In genomic region chr6:30154709-30155521, GRCh38 we compare ENCODE assay signal across 1 cellular context.
TF ChIP-seq lines count a peak whose summit lies in the region.

No MANE protein-coding gene starts in this region.

TF ChIP-seq in HCT116, 20 proteins besides CTCF, POLR2A, EP300 and RAD21 (continued from another document):
- TF ChIP-seq, protein P1, sequence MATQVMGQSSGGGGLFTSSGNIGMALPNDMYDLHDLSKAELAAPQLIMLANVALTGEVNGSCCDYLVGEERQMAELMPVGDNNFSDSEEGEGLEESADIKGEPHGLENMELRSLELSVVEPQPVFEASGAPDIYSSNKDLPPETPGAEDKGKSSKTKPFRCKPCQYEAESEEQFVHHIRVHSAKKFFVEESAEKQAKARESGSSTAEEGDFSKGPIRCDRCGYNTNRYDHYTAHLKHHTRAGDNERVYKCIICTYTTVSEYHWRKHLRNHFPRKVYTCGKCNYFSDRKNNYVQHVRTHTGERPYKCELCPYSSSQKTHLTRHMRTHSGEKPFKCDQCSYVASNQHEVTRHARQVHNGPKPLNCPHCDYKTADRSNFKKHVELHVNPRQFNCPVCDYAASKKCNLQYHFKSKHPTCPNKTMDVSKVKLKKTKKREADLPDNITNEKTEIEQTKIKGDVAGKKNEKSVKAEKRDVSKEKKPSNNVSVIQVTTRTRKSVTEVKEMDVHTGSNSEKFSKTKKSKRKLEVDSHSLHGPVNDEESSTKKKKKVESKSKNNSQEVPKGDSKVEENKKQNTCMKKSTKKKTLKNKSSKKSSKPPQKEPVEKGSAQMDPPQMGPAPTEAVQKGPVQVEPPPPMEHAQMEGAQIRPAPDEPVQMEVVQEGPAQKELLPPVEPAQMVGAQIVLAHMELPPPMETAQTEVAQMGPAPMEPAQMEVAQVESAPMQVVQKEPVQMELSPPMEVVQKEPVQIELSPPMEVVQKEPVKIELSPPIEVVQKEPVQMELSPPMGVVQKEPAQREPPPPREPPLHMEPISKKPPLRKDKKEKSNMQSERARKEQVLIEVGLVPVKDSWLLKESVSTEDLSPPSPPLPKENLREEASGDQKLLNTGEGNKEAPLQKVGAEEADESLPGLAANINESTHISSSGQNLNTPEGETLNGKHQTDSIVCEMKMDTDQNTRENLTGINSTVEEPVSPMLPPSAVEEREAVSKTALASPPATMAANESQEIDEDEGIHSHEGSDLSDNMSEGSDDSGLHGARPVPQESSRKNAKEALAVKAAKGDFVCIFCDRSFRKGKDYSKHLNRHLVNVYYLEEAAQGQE (IDR thresholded peaks at IDR 0.05; ENCODE audit: low read depth), result no peak
- TF ChIP-seq YY1 (IDR thresholded peaks at IDR 0.05; ENCODE audit: extremely low read depth, insufficient replicate concordance, low read depth, low read length) (no peak), EZH2 (IDR thresholded peaks at IDR 0.05) (no peak), SIN3A (IDR thresholded peaks at IDR 0.05; ENCODE audit: low read depth) (no peak), TCF7L2 (IDR thresholded peaks at IDR 0.05; ENCODE audit: borderline replicate concordance, extremely low read depth, insufficient read depth, insufficient read length) (no peak), FOSL1 (IDR thresholded peaks at IDR 0.05; ENCODE audit: low read depth) (peak; percentile 57; the same call in 1 of the 2 replicates), EZH2phosphoT487 (IDR thresholded peaks at IDR 0.05; ENCODE audit: borderline replicate concordance) (no peak), ZFX (IDR thresholded peaks at IDR 0.05) (no peak), CEBPB (IDR thresholded peaks at IDR 0.05; ENCODE audit: low read depth) (no peak), ZNF274 (IDR thresholded peaks at IDR 0.05; ENCODE audit: low read depth, low read length) (no peak), ZBTB33 (IDR thresholded peaks at IDR 0.05; ENCODE audit: extremely low read depth, insufficient replicate concordance, low read length) (no peak), EGR1 (IDR thresholded peaks at IDR 0.05; ENCODE audit: low read depth) (0 out of 2 replicates have a peak, but pooled peaks have one; percentile 10)
- TF ChIP-seq, protein P2, sequence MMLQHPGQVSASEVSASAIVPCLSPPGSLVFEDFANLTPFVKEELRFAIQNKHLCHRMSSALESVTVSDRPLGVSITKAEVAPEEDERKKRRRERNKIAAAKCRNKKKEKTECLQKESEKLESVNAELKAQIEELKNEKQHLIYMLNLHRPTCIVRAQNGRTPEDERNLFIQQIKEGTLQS (IDR thresholded peaks at IDR 0.05), result no peak
- TF ChIP-seq, protein P3, sequence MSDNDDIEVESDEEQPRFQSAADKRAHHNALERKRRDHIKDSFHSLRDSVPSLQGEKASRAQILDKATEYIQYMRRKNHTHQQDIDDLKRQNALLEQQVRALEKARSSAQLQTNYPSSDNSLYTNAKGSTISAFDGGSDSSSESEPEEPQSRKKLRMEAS (IDR thresholded peaks at IDR 0.05), result no peak
